1 cellular context compared by ENCODE assay signal in genomic region chr1:14514760-14515159, GRCh38.
TF ChIP-seq lines count a peak whose summit lies in the region.

No MANE protein-coding gene starts in this region.

TF ChIP-seq in GM23338, 12 proteins besides CTCF, POLR2A, EP300 and RAD21 (continued from another document):
- no peak for TF ChIP-seq REST (IDR thresholded peaks at IDR 0.05; ENCODE audit: unreplicated experiment)
- TF ChIP-seq JUNB (IDR thresholded peaks at IDR 0.05; ENCODE audit: unreplicated experiment): no peak
- TF ChIP-seq ZNF331 (CRISPR knock-in tag; IDR thresholded peaks at IDR 0.05; ENCODE audit: low read depth): no peak
- no peak for TF ChIP-seq POLR2AphosphoS5 (IDR thresholded peaks at IDR 0.05; ENCODE audit: low read depth)
- no peak for TF ChIP-seq EZH2phosphoT487 (IDR thresholded peaks at IDR 0.05; ENCODE audit: unreplicated experiment)
